In genomic region chr1:205535096-205535495, GRCh38 we compare ENCODE assay signal across 27 cellular contexts. TPM values are rescaled to one million over a fixed set of nuclear protein-coding genes. Genes with fewer than 3 reads are reported as not detected.
DNase-seq lines count a peak whose midpoint lies in the region; ATAC-seq, FAIRE-seq and TF ChIP-seq lines count a peak whose summit lies in the region.
"Had no signal": no experiment of that assay in that cellular context is flagged by ENCODE, and none has a peak within 500 bp of the region (broad histone marks: within the 10 kb centered on the region; RNA-seq: fewer than 3 reads in every experiment).

No MANE protein-coding gene starts in this region.

- H3K27me3 ChIP-seq in SK-N-SH (ENCODE audit: insufficient read depth): no peaks in the 10 kb centered on the region
- H3K27me3 ChIP-seq in H1 (replicated peaks in 1 of 4; ENCODE audit: control insufficient read depth in 3 of 4, extremely low read depth in 1 of 4, insufficient read depth in 3 of 4, low read length in 3 of 4): peaks cover 0 to 15% (median 7%) of the 10 kb centered on the region in 4 experiments; a peak in 6 of 7 replicates
- H3K27me3 ChIP-seq in transverse colon: no peaks in the 10 kb centered on the region
- H3K27me3 ChIP-seq: BLaER1 treated with 17β-estradiol and CSF1 and Interleukin-3, amounts not matched to agents 10 nM and 100 nM had no signal

- no peak for TF ChIP-seq CTCF in SK-N-SH (IDR thresholded peaks at IDR 0.05)
- no peak for TF ChIP-seq CTCF in H1 (IDR thresholded peaks at IDR 0.05; ENCODE audit: control extremely low read depth in 1 of 3, insufficient read depth in 1 of 3, low read depth in 1 of 3, low read length in 3 of 3)
- TF ChIP-seq CTCF in transverse colon (IDR thresholded peaks at IDR 0.05): no peak
- TF ChIP-seq CTCF in GM10266 (IDR thresholded peaks at IDR 0.05; ENCODE audit: control insufficient read depth, insufficient read depth, low read depth, missing control alignments): no peak

- H2BK5ac ChIP-seq in H1 (ENCODE audit: low read depth, low read length): no peak overlapping the region

- TF ChIP-seq POLR2A in H1 (IDR thresholded peaks at IDR 0.05; ENCODE audit: control extremely low read depth in 1 of 2, low read depth in 2 of 2, low read length in 2 of 2) (no peak), transverse colon (IDR thresholded peaks at IDR 0.05) (no peak)

- H3K79me1 ChIP-seq in H1 (ENCODE audit: low read depth, low read length): no peaks in the 10 kb centered on the region

- H2AK5ac ChIP-seq in H1 (ENCODE audit: low read depth, low read length): no peak overlapping the region

- DNase-seq in SK-N-SH: peak; percentile 1
- DNase-seq in H1 (ENCODE audit: low read depth in 1 of 2, low spot score in 2 of 2): no peak
- DNase-seq in medulla oblongata (ENCODE audit: extremely low spot score): peak; percentile 2
- peak; percentile 3 for DNase-seq in transverse colon
- DNase-seq in NCI-H1694 treated with DMSO at 0.1 percent for 48 hours (lab: John Stamatoyannopoulos, UW): no peak
- DNase-seq in GM10266 (ENCODE audit: extremely low spot score): no peak
- no peak for DNase-seq in EL
- DNase-seq: ACHN; CD4-positive, alpha-beta memory T cell; DMS 273 treated with DMSO at 0.1 percent for 48 hours; DMS79 treated with DMSO at 0.1 percent for 48 hours; HCEC 1CT; NCI-H1105 treated with DMSO at 0.1 percent for 48 hours; NCI-H2081; NCI-H2171; NCI-H345; NCI-H524; NCI-H774; NK-92 treated with Interleukin-12 subunit alpha and Interleukin-12 subunit beta, amount 100 ng/mL, for 24 hours had no signal

- no peaks in the 10 kb centered on the region for H3K9me2 ChIP-seq in SK-N-SH

- no peaks in the 10 kb centered on the region for H4K20me1 ChIP-seq in SK-N-SH (ENCODE audit: insufficient read depth)
- H4K20me1 ChIP-seq in H1 (replicated peaks in 1 of 2; ENCODE audit: control insufficient read depth in 1 of 2, insufficient read depth in 2 of 2, low read length in 2 of 2): peaks cover 3 to 6% of the 10 kb centered on the region in 2 experiments
- H4K20me1 ChIP-seq: BLaER1 treated with 17β-estradiol and CSF1 and Interleukin-3, amounts not matched to agents 10 nM and 100 nM had no signal

- H3K4me1 ChIP-seq in SK-N-SH (ENCODE audit: control insufficient read depth in 1 of 2, insufficient read depth in 2 of 2, low read depth in 1 of 2, low read length in 1 of 2): peaks cover 0 to 12% of the 10 kb centered on the region in 2 experiments; a peak in 1 of 4 replicates
- H3K4me1 ChIP-seq in H1 (replicated peaks in 1 of 4; ENCODE audit: control insufficient read depth in 3 of 4, insufficient read depth in 4 of 4, low read length in 3 of 4): no peaks in the 10 kb centered on the region; a peak in 2 of 7 replicates
- H3K4me1 ChIP-seq in transverse colon: peaks cover 0 to 7% (median 4%) of the 10 kb centered on the region in 4 donors
- H3K4me1 ChIP-seq: Caco-2 had no signal

- 80% methylated on average over 5 of the region's 5 CpGs for WGBS in SK-N-SH (ENCODE audit: low lambda C conversion rate)
- WGBS in H1 (ENCODE audit: extremely low coverage in 1 of 2, insufficient coverage in 1 of 2, insufficient read length in 1 of 2, insufficient replicate concordance in 2 of 2, low coverage in 1 of 2, low lambda C conversion rate in 2 of 2, missing lambda C conversion rate in 1 of 2), 2 experiments: 81% methylated on average over 5 of the region's 5 CpGs; no CpG with 5 or more reads in 1 of the 2 experiments
- 60 to 76% methylated on average over 1 to 5 of the region's 5 CpGs for WGBS in transverse colon (ENCODE audit: low coverage in 1 of 2), 2 donors

- no peak overlapping the region for H2BK15ac ChIP-seq in H1 (ENCODE audit: low read length)

- H3K4me2 ChIP-seq in SK-N-SH: no peak overlapping the region
- no peak overlapping the region for H3K4me2 ChIP-seq in H1 (ENCODE audit: insufficient read depth in 1 of 2, low read depth in 2 of 2, low read length in 2 of 2)
- H3K4me2 ChIP-seq: GM23338 had no signal

- H3K4me3 ChIP-seq in SK-N-SH (ENCODE audit: low read depth in 2 of 2, low read length in 1 of 2): no peak overlapping the region
- H3K4me3 ChIP-seq in H1 (ENCODE audit: extremely low read depth in 1 of 4, insufficient read depth in 2 of 4, low read depth in 3 of 4, low read length in 4 of 4): no peak overlapping the region
- H3K4me3 ChIP-seq in transverse colon: no peak overlapping the region
- H3K4me3 ChIP-seq: BLaER1 treated with 17β-estradiol and CSF1 and Interleukin-3, amounts not matched to agents 10 nM and 100 nM; GM23338 had no signal

- no peak overlapping the region for H2BK20ac ChIP-seq in H1 (ENCODE audit: low read length)

- no peak overlapping the region for H4K5ac ChIP-seq in H1 (ENCODE audit: insufficient read length, low read depth, low read length)

- POLR2A ChIA-PET in SK-N-SH (lab: Yijun Ruan, JAX): no interaction called here
- POLR2A ChIA-PET in H1 (lab: Charles Lee; ENCODE audit: partially characterized antibody): interaction anchor here (0.9 to 3.4 kb wide), 6 partner anchors 9 to 60 kb away, joined by 3 to 27 read pairs (median 4); no protein-coding TSS in a partner anchor

- peak overlapping the region; percentile 17; the same call in 1 of the 2 replicates for H4K8ac ChIP-seq in H1 (ENCODE audit: extremely low read depth, insufficient read depth, low read length)

- H2AFZ ChIP-seq in SK-N-SH (ENCODE audit: low read depth): no peak overlapping the region
- H2AFZ ChIP-seq in H1 (ENCODE audit: low read length): no peak overlapping the region
- H2AFZ ChIP-seq: GM23338 had no signal

- no peaks in the 10 kb centered on the region for H3K9me3 ChIP-seq in SK-N-SH
- no peaks in the 10 kb centered on the region for H3K9me3 ChIP-seq in H1 (ENCODE audit: insufficient read depth in 2 of 2, low read depth in 1 of 2, low read length in 1 of 2)
- no peaks in the 10 kb centered on the region for H3K9me3 ChIP-seq in transverse colon
- H3K9me3 ChIP-seq: BLaER1 treated with 17β-estradiol and CSF1 and Interleukin-3, amounts not matched to agents 10 nM and 100 nM; Caco-2 had no signal

- H3K4ac ChIP-seq in H1 (replicated peaks; ENCODE audit: insufficient read length, low read depth, low read length): no peak overlapping the region

- CTCF ChIA-PET in SK-N-SH (lab: Yijun Ruan, JAX): interaction anchor here (0.8 to 24.3 kb wide), 9 partner anchors 10 to 262 kb away, joined by 3 to 1333 read pairs (median 7); partner anchors contain the start of gene CDK18
- CTCF ChIA-PET in H1 (lab: Charles Lee; ENCODE audit: partially characterized antibody): interaction anchor here (0.7 to 47.3 kb wide), 15 partner anchors 9 to 528 kb away, joined by 3 to 1626 read pairs (median 4); partner anchors contain the start of gene CDK18

- H3K14ac ChIP-seq in H1 (ENCODE audit: insufficient read length): no peak overlapping the region

- FAIRE-seq in H1 (lab: Jason Lieb, UNC): no peak
- FAIRE-seq: GM12891, HTR-8/SVneo had no signal

- no peak overlapping the region for H3K27ac ChIP-seq in SK-N-SH (ENCODE audit: low read depth in 2 of 2, low read length in 1 of 2)
- no peak overlapping the region for H3K27ac ChIP-seq in H1 (ENCODE audit: low read depth, low read length)
- no peak overlapping the region for H3K27ac ChIP-seq in transverse colon
- H3K27ac ChIP-seq: 22Rv1; BLaER1 treated with 17β-estradiol and CSF1 and Interleukin-3, amounts not matched to agents 10 nM and 100 nM had no signal

- no peak for TF ChIP-seq EP300 in SK-N-SH (IDR thresholded peaks at IDR 0.05; ENCODE audit: borderline replicate concordance in 1 of 2, low read depth in 1 of 2, low read length in 1 of 2)
- no peak for TF ChIP-seq EP300 in H1 (IDR thresholded peaks at IDR 0.05; ENCODE audit: borderline replicate concordance in 1 of 2, low read depth in 2 of 2, low read length in 2 of 2)
- no peak for TF ChIP-seq EP300 in transverse colon (IDR thresholded peaks at IDR 0.05; ENCODE audit: low read depth)

- H4K91ac ChIP-seq in H1 (replicated peaks; ENCODE audit: insufficient read length, low read length): no peak overlapping the region

- H3K36me3 ChIP-seq in SK-N-SH (replicated peaks in 1 of 2; ENCODE audit: control insufficient read depth in 1 of 2, insufficient read depth in 2 of 2, low read length in 1 of 2) (no peaks in the 10 kb centered on the region), H1 (ENCODE audit: control insufficient read depth in 2 of 4, insufficient read depth in 4 of 4, low read length in 3 of 4) (peaks cover 0 to 8% (median 5%) of the 10 kb centered on the region in 4 experiments; a peak in 5 of 8 replicates), transverse colon (no peaks in the 10 kb centered on the region)

- H3K23ac ChIP-seq in H1 (ENCODE audit: insufficient read length): no peak overlapping the region

- no peak for TF ChIP-seq RAD21 in SK-N-SH (IDR thresholded peaks at IDR 0.05; ENCODE audit: low read length)
- TF ChIP-seq RAD21 in H1 (IDR thresholded peaks at IDR 0.05 in 1 of 2, conservative IDR thresholded peaks at IDR 0.05 in 1 of 2; ENCODE audit: low read depth in 2 of 2, low read length in 2 of 2): no peak

- ATAC-seq in SK-N-SH treated with all-trans-retinoic acid at 6 μM for 48 hours: no peak
- ATAC-seq: GM23338, Panc1 had no signal

- H3K9ac ChIP-seq in SK-N-SH (no peak overlapping the region), H1 (replicated peaks in 1 of 4; ENCODE audit: extremely low read depth in 1 of 4, low read depth in 3 of 4, low read length in 3 of 4) (no peak overlapping the region)
- H3K9ac ChIP-seq: BLaER1 treated with 17β-estradiol and CSF1 and Interleukin-3, amounts not matched to agents 10 nM and 100 nM had no signal

- H2BK12ac ChIP-seq in H1 (ENCODE audit: low read depth, low read length): no peak overlapping the region

- in situ Hi-C loops in transverse colon (cut with MboI; ENCODE audit: low pct_ligation_motif_present in 1 of 4, low pct_unique_long_range_greater_than_20kb in 1 of 4, low sequenced_read_pairs in 3 of 4): loop anchor here in 1 of 4 donors (5.0 kb wide), 1 partner anchor 122 kb away; no protein-coding TSS in a partner anchor

- no peak overlapping the region for H3K18ac ChIP-seq in H1 (ENCODE audit: extremely low read depth, low read length)

- no peak overlapping the region for H3K56ac ChIP-seq in H1 (replicated peaks; ENCODE audit: insufficient read length, low read depth, low read length)

- H3F3A ChIP-seq in SK-N-SH (replicated peaks; ENCODE audit: insufficient read depth): peaks cover 3% of the 10 kb centered on the region

- no peak overlapping the region for H2BK120ac ChIP-seq in H1 (replicated peaks; ENCODE audit: low read depth, low read length)

- intact Hi-C loops in transverse colon (cut with DNase I; ENCODE audit: low total_unique reads): no loop called here

- no peaks in the 10 kb centered on the region for H3K23me2 ChIP-seq in H1 (ENCODE audit: low read depth, low read length)

- H3K79me2 ChIP-seq in SK-N-SH (ENCODE audit: insufficient read depth): no peaks in the 10 kb centered on the region
- H3K79me2 ChIP-seq in H1 (ENCODE audit: control insufficient read depth in 1 of 2, insufficient read depth in 2 of 2, low read length in 2 of 2): no peaks in the 10 kb centered on the region

RNA-seq across cellular contexts. Expression of gene CDK18, which starts 30.6 kb away (rescaled TPM):
- 2.5 and 3.1 TPM in 2 replicates for polyA plus RNA-seq in SK-N-SH (2012; rRNA removed)
- 0.80 and 1.3 TPM in 2 replicates for polyA plus RNA-seq in SK-N-SH (2012; cell fraction: cytosol; rRNA removed)
- 10.6 and 12.1 TPM in 2 replicates for polyA plus RNA-seq in SK-N-SH (2012; cell fraction: nucleus; rRNA removed)
- 40.9 and 44.0 TPM in 2 replicates for total RNA-seq in H1 (2021; fragmentation: NEBNext Ultra II Directional; extraction: Animal tissue kit (Norgen Biotek cat#: 25700))
- 31.2 and 50.3 TPM in 2 replicates for polyA plus RNA-seq in H1 (2011; rRNA removed)
- polyA plus RNA-seq in H1 (2011; cell fraction: cytosol; rRNA removed): 19.7 TPM
- polyA plus RNA-seq in H1 (2011; cell fraction: nucleus; rRNA removed): 102 TPM
- 35.9 to 57.1 TPM (median 46.6 TPM) in 4 replicates for polyA plus RNA-seq in H1 (2012, experiment 1 of 2)
- 29.8 TPM for polyA plus RNA-seq in H1 (2012, experiment 2 of 2)
- polyA plus RNA-seq in H1 (2013, experiment 1 of 2): 31.5 TPM
- polyA plus RNA-seq in H1 (2013, experiment 2 of 2): 31.7 TPM
- polyA minus RNA-seq in H1 (2011; rRNA and poly(A)+ RNA removed): 37.0 and 48.0 TPM in 2 replicates
- 25.8 TPM for polyA minus RNA-seq in H1 (2011; cell fraction: cytosol; rRNA and poly(A)+ RNA removed)
- polyA minus RNA-seq in H1 (2011; cell fraction: nucleus; rRNA and poly(A)+ RNA removed): 61.8 TPM
- total RNA-seq in transverse colon: 100 to 1,000 TPM in 1 of 4 donors, 10 to 100 TPM in 3; 28.8 to 112 (median 33.5) TPM

Comparison
In these comparisons a context has a peak if more than half of its experiments do, and no peak if none do; other contexts are left out.
1. DNase-seq: peak in SK-N-SH (single experiment), medulla oblongata (single experiment) and transverse colon (single experiment); none in H1 (0 of 2), NCI-H1694 treated with DMSO at 0.1 percent for 48 hours (single experiment), GM10266 (single experiment) and EL (single experiment).